In genomic region chr15:60706145-60706544, GRCh38 we compare ENCODE assay signal across 21 cellular contexts.
DNase-seq lines count a peak whose midpoint lies in the region; ATAC-seq, FAIRE-seq and TF ChIP-seq lines count a peak whose summit lies in the region.
"Had no signal": no experiment of that assay in that cellular context is flagged by ENCODE, and none has a peak within 500 bp of the region (broad histone marks: within the 10 kb centered on the region; RNA-seq: fewer than 3 reads in every experiment).

No MANE protein-coding gene starts in this region.

- no peak overlapping the region for H3K27ac Mint-ChIP-seq in GM23338
- H3K27ac Mint-ChIP-seq in T-helper 17 cell, result peak overlapping the region; percentile 99
- H3K27ac Mint-ChIP-seq in neural progenitor cell, result no peak overlapping the region
- H3K27ac Mint-ChIP-seq: B cell, H9 had no signal

- no peak for TF ChIP-seq CTCF in GM23338 (conservative IDR thresholded peaks at IDR 0.05; ENCODE audit: low read depth in 2 of 2)
- no peak for TF ChIP-seq CTCF in endothelial cell of umbilical vein (IDR thresholded peaks at IDR 0.05; ENCODE audit: extremely low read depth in 1 of 2, insufficient read depth in 1 of 2, low read depth in 1 of 2, low read length in 2 of 2)
- no peak for TF ChIP-seq CTCF in neural progenitor cell (IDR thresholded peaks at IDR 0.05)

- H3K4me1 ChIP-seq in GM23338 (ENCODE audit: insufficient read depth) (peaks cover 7% of the 10 kb centered on the region; the same call in 1 of the 2 replicates), endothelial cell of umbilical vein (ENCODE audit: control insufficient read depth, extremely low read depth, insufficient read depth, low read length) (peaks cover 20% of the 10 kb centered on the region), neural progenitor cell (peaks cover 23% of the 10 kb centered on the region)
- H3K4me1 ChIP-seq: BLaER1 treated with 17β-estradiol and CSF1 and Interleukin-3, amounts not matched to agents 10 nM and 100 nM had no signal

- dilution Hi-C loops in endothelial cell of umbilical vein (cut with MboI; ENCODE audit: extremely low pct_ligation_motif_present, low sequenced_read_pairs), result no loop called here

- peaks cover 7% of the 10 kb centered on the region; the same call in 1 of the 2 replicates for H3K9me2 ChIP-seq in GM23338 (ENCODE audit: insufficient read depth)

- H3K27me3 ChIP-seq in GM23338 (ENCODE audit: insufficient read depth) (no peaks in the 10 kb centered on the region), endothelial cell of umbilical vein (ENCODE audit: control insufficient read depth in 2 of 2, insufficient read depth in 2 of 2, low read length in 2 of 2) (no peaks in the 10 kb centered on the region), neural progenitor cell (no peaks in the 10 kb centered on the region)
- H3K27me3 ChIP-seq: BLaER1 treated with 17β-estradiol and CSF1 and Interleukin-3, amounts not matched to agents 10 nM and 100 nM had no signal

- ATAC-seq in GM23338 (peak; percentile 58; the same call in 2 of the 3 replicates), T-helper 17 cell (no peak), GM21526 (IDR thresholded peaks at IDR 0.05; ENCODE audit: low FRiP score, unreplicated experiment) (no peak)
- ATAC-seq: GM12878, K562 had no signal

- no peaks in the 10 kb centered on the region for H4K20me1 ChIP-seq in GM23338 (replicated peaks; ENCODE audit: insufficient read depth)
- no peaks in the 10 kb centered on the region for H4K20me1 ChIP-seq in endothelial cell of umbilical vein (replicated peaks; ENCODE audit: control insufficient read depth, extremely low read depth, insufficient read depth, low read length)
- H4K20me1 ChIP-seq in neural progenitor cell (ENCODE audit: low read depth), result no peaks in the 10 kb centered on the region
- H4K20me1 ChIP-seq: BLaER1 treated with 17β-estradiol and CSF1 and Interleukin-3, amounts not matched to agents 10 nM and 100 nM had no signal

- H3F3A ChIP-seq in GM23338 (replicated peaks; ENCODE audit: low read depth), result no peaks in the 10 kb centered on the region
- peaks cover 4% of the 10 kb centered on the region for H3F3A ChIP-seq in neural progenitor cell (ENCODE audit: low read depth)

- intact Hi-C loops in endothelial cell of umbilical vein (cut with micrococcal nuclease), result loop anchor here (5.0 kb wide), 2 partner anchors 46 to 69 kb away; no protein-coding TSS in a partner anchor

- H3K4me3 ChIP-seq in GM23338, result no peak overlapping the region
- H3K4me3 ChIP-seq in endothelial cell of umbilical vein (replicated peaks in 1 of 3; ENCODE audit: insufficient read depth in 1 of 3, low read depth in 1 of 3, low read length in 3 of 3), result no peak overlapping the region
- H3K4me3 ChIP-seq in neural progenitor cell, result no peak overlapping the region
- H3K4me3 ChIP-seq: BLaER1 treated with 17β-estradiol and CSF1 and Interleukin-3, amounts not matched to agents 10 nM and 100 nM; GM12878; GM23248; K562 had no signal

- H3K36me3 Mint-ChIP-seq in GM23338 (ENCODE audit: low read depth) (peaks cover 3% of the 10 kb centered on the region; the same call in 1 of the 3 replicates), T-helper 17 cell (ENCODE audit: low read depth) (no peaks in the 10 kb centered on the region), neural progenitor cell (no peaks in the 10 kb centered on the region)

- H2AFZ ChIP-seq in GM23338 (peak overlapping the region; percentile 39; the same call in 1 of the 2 replicates), endothelial cell of umbilical vein (ENCODE audit: low read depth, low read length) (no peak overlapping the region), neural progenitor cell (replicated peaks) (peak overlapping the region; percentile 69)
- H2AFZ ChIP-seq: GM23248 had no signal

- H3K9me3 ChIP-seq in T-helper 17 cell (ENCODE audit: control insufficient read depth, low read length, poor library complexity, severe bottlenecking), result no peaks in the 10 kb centered on the region
- no peaks in the 10 kb centered on the region for H3K9me3 ChIP-seq in endothelial cell of umbilical vein (replicated peaks; ENCODE audit: control insufficient read depth, insufficient read depth, low read length)
- H3K9me3 ChIP-seq in neural progenitor cell (ENCODE audit: low read depth), result no peaks in the 10 kb centered on the region
- H3K9me3 ChIP-seq: BLaER1 treated with 17β-estradiol and CSF1 and Interleukin-3, amounts not matched to agents 10 nM and 100 nM had no signal

- POLR2A ChIA-PET in endothelial cell of umbilical vein (lab: Charles Lee), result no interaction called here

- H3K36me3 ChIP-seq in GM23338 (ENCODE audit: insufficient read depth), result no peaks in the 10 kb centered on the region
- H3K36me3 ChIP-seq in endothelial cell of umbilical vein (ENCODE audit: control insufficient read depth in 2 of 2, extremely low read depth in 1 of 2, insufficient read depth in 2 of 2, low read length in 2 of 2), result no peaks in the 10 kb centered on the region
- H3K36me3 ChIP-seq in neural progenitor cell, result no peaks in the 10 kb centered on the region
- H3K36me3 ChIP-seq: BLaER1 treated with 17β-estradiol and CSF1 and Interleukin-3, amounts not matched to agents 10 nM and 100 nM had no signal

- DNase-seq in GM23338 (ENCODE audit: low spot score) (no peak), T-helper 17 cell (no peak), endothelial cell of umbilical vein (ENCODE audit: low read depth, low spot score) (no peak), neural progenitor cell (ENCODE audit: low spot score) (peak; percentile 11), 8988T (no peak), hepatic stellate cell (ENCODE audit: low spot score) (no peak)
- DNase-seq in NK-92 treated with Interleukin-12 subunit alpha and Interleukin-12 subunit beta, amount 100 ng/mL, for 24 hours (lab: John Stamatoyannopoulos, UW), result no peak
- DNase-seq: CD8-positive, alpha-beta memory T cell; COR-L47; DMS 273 treated with DMSO at 0.1 percent for 48 hours; DMS53; DND-41; EL; GM23248; H9 had no signal

- H3K27ac ChIP-seq in GM23338 (ENCODE audit: low read depth) (no peak overlapping the region), endothelial cell of umbilical vein (ENCODE audit: insufficient read depth, low read depth, low read length) (no peak overlapping the region), neural progenitor cell (no peak overlapping the region)
- H3K27ac ChIP-seq: BLaER1 treated with 17β-estradiol and CSF1 and Interleukin-3, amounts not matched to agents 10 nM and 100 nM; GM23248 had no signal

- H3K9ac ChIP-seq in endothelial cell of umbilical vein (replicated peaks; ENCODE audit: extremely low read depth, insufficient read depth, low read length), result no peak overlapping the region
- no peak overlapping the region for H3K9ac ChIP-seq in neural progenitor cell
- H3K9ac ChIP-seq: BLaER1 treated with 17β-estradiol and CSF1 and Interleukin-3, amounts not matched to agents 10 nM and 100 nM; GM23248 had no signal

- H3K9me1 ChIP-seq in endothelial cell of umbilical vein (replicated peaks; ENCODE audit: control insufficient read depth, extremely low read depth, insufficient read depth, low read length), result no peaks in the 10 kb centered on the region

- TF ChIP-seq POLR2A in endothelial cell of umbilical vein (IDR thresholded peaks at IDR 0.05; ENCODE audit: low read depth, low read length), result no peak

- H3K4me1 Mint-ChIP-seq in GM23338 (peaks cover 22% of the 10 kb centered on the region), T-helper 17 cell (peaks cover 53% of the 10 kb centered on the region), neural progenitor cell (peaks cover 11% of the 10 kb centered on the region)
- H3K4me1 Mint-ChIP-seq: B cell had no signal

- CTCF ChIA-PET in endothelial cell of umbilical vein (lab: Charles Lee), result interaction anchor here (1.0 kb wide), 1 partner anchor 20 kb away, joined by 3 read pairs; no protein-coding TSS in a partner anchor

- H3K4me3 Mint-ChIP-seq in GM23338, result no peak overlapping the region
- H3K4me3 Mint-ChIP-seq in T-helper 17 cell, result peak overlapping the region; percentile 26
- H3K4me3 Mint-ChIP-seq in neural progenitor cell, result no peak overlapping the region
- H3K4me3 Mint-ChIP-seq: B cell; CD8-positive, alpha-beta memory T cell had no signal

- H3K79me2 ChIP-seq in GM23338 (replicated peaks; ENCODE audit: insufficient read depth) (no peaks in the 10 kb centered on the region), endothelial cell of umbilical vein (ENCODE audit: control insufficient read depth, insufficient read depth, low read length) (no peaks in the 10 kb centered on the region), neural progenitor cell (ENCODE audit: low read depth) (no peaks in the 10 kb centered on the region)

- H3K27me3 Mint-ChIP-seq in GM23338 (ENCODE audit: insufficient read depth, low read depth, poor library complexity) (no peaks in the 10 kb centered on the region), T-helper 17 cell (no peaks in the 10 kb centered on the region), neural progenitor cell (ENCODE audit: insufficient read depth, low read depth) (peaks cover 3% of the 10 kb centered on the region)

- peak; percentile 38 for FAIRE-seq in endothelial cell of umbilical vein (lab: Jason Lieb, UNC)
- FAIRE-seq: GM12878, GM19239, K562 had no signal

- H3K4me2 ChIP-seq in GM23338 (peak overlapping the region; percentile 36; the same call in 1 of the 2 replicates), endothelial cell of umbilical vein (ENCODE audit: insufficient read depth, low read length) (no peak overlapping the region), neural progenitor cell (peak overlapping the region; percentile 53)
- H3K4me2 ChIP-seq: BLaER1 treated with 17β-estradiol and CSF1 and Interleukin-3, amounts not matched to agents 10 nM and 100 nM had no signal

- H3K9me3 Mint-ChIP-seq in GM23338, result peaks cover 7% of the 10 kb centered on the region; the same call in 1 of the 3 replicates
- peaks cover 8% of the 10 kb centered on the region for H3K9me3 Mint-ChIP-seq in neural progenitor cell
- H3K9me3 Mint-ChIP-seq: CD8-positive, alpha-beta memory T cell had no signal

- BruUV-seq in endothelial cell of umbilical vein (replicated peaks; lab: Mats Ljungman, UMichigan), result no TSS peak

TF ChIP-seq in endothelial cell of umbilical vein, 7 proteins besides CTCF, POLR2A, EP300 and RAD21:
- TF ChIP-seq GATA2 (IDR thresholded peaks at IDR 0.05; ENCODE audit: insufficient read depth, insufficient read length, low read depth, low read length) (no peak), MAX (IDR thresholded peaks at IDR 0.05; ENCODE audit: insufficient read depth, insufficient read length) (no peak), POLR2AphosphoS5 (IDR thresholded peaks at IDR 0.05; ENCODE audit: insufficient read depth, low read depth, low read length) (no peak), FOS (IDR thresholded peaks at IDR 0.05; ENCODE audit: borderline replicate concordance, insufficient read depth, low read length) (no peak), MYC (IDR thresholded peaks at IDR 0.05; ENCODE audit: low read depth, low read length) (no peak), JUN (IDR thresholded peaks at IDR 0.05; ENCODE audit: borderline replicate concordance, insufficient read depth, insufficient read length, low read depth) (no peak), EZH2 (IDR thresholded peaks at IDR 0.05; ENCODE audit: borderline replicate concordance, low read depth, low read length, severe bottlenecking) (no peak)
